11 cellular contexts compared by ENCODE assay signal in genomic region chr11:75560644-75561043, GRCh38. TPM values are rescaled to one million over a fixed set of nuclear protein-coding genes. Genes with fewer than 3 reads are reported as not detected.
DNase-seq lines count a peak whose midpoint lies in the region; ATAC-seq and TF ChIP-seq lines count a peak whose summit lies in the region.
"Had no signal": no experiment of that assay in that cellular context is flagged by ENCODE, and none has a peak within 500 bp of the region (broad histone marks: within the 10 kb centered on the region; RNA-seq: fewer than 3 reads in every experiment).

No MANE protein-coding gene starts in this region.

- H3K27ac ChIP-seq in gastrocnemius medialis = peak overlapping the region; percentile 95 to 100 (median 99)

- DNase-seq in EL (peak; percentile 30), glomerular visceral epithelial cell (ENCODE audit: extremely low spot score) (peak; percentile 19), gastrocnemius medialis (no peak), NCI-H2081 treated with DMSO at 0.1 percent for 48 hours (lab: John Stamatoyannopoulos, UW) (no peak), NCI-H1092 (lab: John Stamatoyannopoulos, UW) (no peak), amniotic stem cell (lab: John Stamatoyannopoulos, UW) (no peak)
- DNase-seq in activated CD4-positive, alpha-beta memory T cell treated with anti-CD3 and anti-CD28 coated beads, Interleukin-2, amount 10 ng/mL, durations not matched to agents 7 days and 5 days = no peak
- DNase-seq: activated CD8-positive, alpha-beta memory T cell treated with anti-CD3 and anti-CD28 coated beads for 24 hours; NCI-H1436 treated with DMSO at 0.1 percent for 48 hours had no signal

- H3K9me3 ChIP-seq in gastrocnemius medialis = no peaks in the 10 kb centered on the region

- CTCF ChIA-PET in activated CD4-positive, alpha-beta memory T cell treated with anti-CD3 and anti-CD28 coated beads, Interleukin-2, amount 10 ng/mL, durations not matched to agents 7 days and 5 days (lab: Charles Lee) = interaction anchor here (0.7 to 3.0 kb wide), 5 partner anchors 12 to 26 kb away, joined by 3 to 14 read pairs (median 3); no protein-coding TSS in a partner anchor

- H3K27me3 ChIP-seq in gastrocnemius medialis = no peaks in the 10 kb centered on the region

- H3K4me1 Mint-ChIP-seq in activated CD4-positive, alpha-beta memory T cell treated with anti-CD3 and anti-CD28 coated beads, Interleukin-2, amount 10 ng/mL, durations not matched to agents 7 days and 5 days = peaks cover 29% of the 10 kb centered on the region

- intact Hi-C loops in gastrocnemius medialis (cut with DNase I; ENCODE audit: low total_unique reads) = no loop called here

- no peak for TF ChIP-seq CTCF in gastrocnemius medialis (IDR thresholded peaks at IDR 0.05 in 4 of 5, conservative IDR thresholded peaks at IDR 0.05 in 1 of 5)

- POLR2A ChIA-PET in activated CD4-positive, alpha-beta memory T cell treated with anti-CD3 and anti-CD28 coated beads, Interleukin-2, amount 10 ng/mL, durations not matched to agents 7 days and 5 days (lab: Charles Lee) = interaction anchor here (1.1 to 2.7 kb wide), 4 partner anchors 12 to 42 kb away, joined by 3 to 20 read pairs (median 11); no protein-coding TSS in a partner anchor

- H3K4me3 ChIP-seq in gastrocnemius medialis = no peak overlapping the region

- no peaks in the 10 kb centered on the region for H3K36me3 ChIP-seq in gastrocnemius medialis

- in situ Hi-C loops in gastrocnemius medialis (cut with MboI; ENCODE audit: low sequenced_read_pairs in 4 of 4) = no loop called here

- peaks cover 4% of the 10 kb centered on the region for H3K27me3 Mint-ChIP-seq in activated CD4-positive, alpha-beta memory T cell treated with anti-CD3 and anti-CD28 coated beads, Interleukin-2, amount 10 ng/mL, durations not matched to agents 7 days and 5 days

- H3K9me3 Mint-ChIP-seq in activated CD4-positive, alpha-beta memory T cell treated with anti-CD3 and anti-CD28 coated beads, Interleukin-2, amount 10 ng/mL, durations not matched to agents 7 days and 5 days = no peaks in the 10 kb centered on the region
- H3K9me3 Mint-ChIP-seq: dendritic cell treated with granulocyte-macrophage colony-stimulating factor and Interleukin-4, amounts not matched to agents 40 ng/mL and 50 ng/mL, for 4 days had no signal

- peak overlapping the region; percentile 99 for H3K4me3 Mint-ChIP-seq in activated CD4-positive, alpha-beta memory T cell treated with anti-CD3 and anti-CD28 coated beads, Interleukin-2, amount 10 ng/mL, durations not matched to agents 7 days and 5 days

- no peaks in the 10 kb centered on the region for H3K36me3 Mint-ChIP-seq in activated CD4-positive, alpha-beta memory T cell treated with anti-CD3 and anti-CD28 coated beads, Interleukin-2, amount 10 ng/mL, durations not matched to agents 7 days and 5 days (ENCODE audit: low read depth)

- H3K27ac Mint-ChIP-seq in activated CD4-positive, alpha-beta memory T cell treated with anti-CD3 and anti-CD28 coated beads, Interleukin-2, amount 10 ng/mL, durations not matched to agents 7 days and 5 days = no peak overlapping the region
- H3K27ac Mint-ChIP-seq: dendritic cell treated with granulocyte-macrophage colony-stimulating factor and Interleukin-4, amounts not matched to agents 40 ng/mL and 50 ng/mL, for 4 days had no signal

- H3K4me1 ChIP-seq in gastrocnemius medialis = peaks cover 49 to 50% of the 10 kb centered on the region in 2 donors

- no peak for ATAC-seq in gastrocnemius medialis
- ATAC-seq in HG02759 (IDR thresholded peaks at IDR 0.05; ENCODE audit: unreplicated experiment) = no peak

- no peak for TF ChIP-seq POLR2A in gastrocnemius medialis (IDR thresholded peaks at IDR 0.05)

RNA-seq across cellular contexts. Expression of gene SERPINH1, which starts 1.4 kb away (rescaled TPM):
- total RNA-seq in activated CD4-positive, alpha-beta memory T cell treated with anti-CD3 and anti-CD28 coated beads, Interleukin-2, amount 10 ng/mL, durations not matched to agents 7 days and 5 days = 10 to 100 TPM; 12.2 to 13.3 TPM
- 10 to 100 TPM; 18.5 to 42.4 (median 34.8) TPM for total RNA-seq in gastrocnemius medialis

RNA-seq across cellular contexts. Expression of gene GDPD5, which starts 34.9 kb away (rescaled TPM):
- total RNA-seq in activated CD4-positive, alpha-beta memory T cell treated with anti-CD3 and anti-CD28 coated beads, Interleukin-2, amount 10 ng/mL, durations not matched to agents 7 days and 5 days = 100 to 1,000 TPM; 107 to 109 TPM
- 10 to 100 TPM in 3 of 4 donors, 1 to 10 TPM in 1; 5.6 to 12.6 (median 11.2) TPM for total RNA-seq in gastrocnemius medialis

Comparison
In these comparisons a context has a peak if more than half of its experiments do, and no peak if none do; other contexts are left out.
1. DNase-seq: peak in EL (single experiment) and glomerular visceral epithelial cell (single experiment); none in activated CD4-positive, alpha-beta memory T cell treated with anti-CD3 and anti-CD28 coated beads, Interleukin-2, amount 10 ng/mL, durations not matched to agents 7 days and 5 days (single experiment), gastrocnemius medialis (0 of 2), NCI-H2081 treated with DMSO at 0.1 percent for 48 hours (single experiment), NCI-H1092 (single experiment) and amniotic stem cell (single experiment).
2. RNA of gene GDPD5, which starts 34.9 kb away (total RNA-seq): 107 to 109 TPM in activated CD4-positive, alpha-beta memory T cell treated with anti-CD3 and anti-CD28 coated beads, Interleukin-2, amount 10 ng/mL, durations not matched to agents 7 days and 5 days; 5.6 to 12.6 TPM in gastrocnemius medialis; every median in the first group is over 4 times any median in the second.